ENCODE assay signal across 21 cellular contexts in genomic region chr4:18250564-18250963, GRCh38.
A peak's percentile ranks its signal among the peaks of the same experiment; 100 is the strongest.
DNase-seq lines count a peak whose midpoint lies in the region; ATAC-seq and TF ChIP-seq lines count a peak whose summit lies in the region.
"Had no signal": no experiment of that assay in that cellular context is flagged by ENCODE, and none has a peak within 500 bp of the region (broad histone marks: within the 10 kb centered on the region; RNA-seq: fewer than 3 reads in every experiment).

No MANE protein-coding gene starts in this region.

- H3K4me3 ChIP-seq in KMS-11 (IDR thresholded peaks at IDR 0.05; ENCODE audit: insufficient read depth, low read depth, low read length) (no peak overlapping the region), breast epithelium (no peak overlapping the region), osteoblast (ENCODE audit: insufficient read depth, low read length) (no peak overlapping the region)
- H3K4me3 ChIP-seq: SJSA1 had no signal

- H4K20me1 ChIP-seq in KMS-11 (ENCODE audit: insufficient read depth) (no peaks in the 10 kb centered on the region), osteoblast (ENCODE audit: insufficient read depth, low read length) (no peaks in the 10 kb centered on the region)

- no peaks in the 10 kb centered on the region for H3K79me2 ChIP-seq in KMS-11 (ENCODE audit: insufficient read depth, low read depth)
- no peaks in the 10 kb centered on the region for H3K79me2 ChIP-seq in osteoblast (ENCODE audit: insufficient read depth, low read length)

- H3K9ac ChIP-seq in KMS-11: no peak overlapping the region

- H3K4me1 ChIP-seq in KMS-11 (ENCODE audit: low read depth, poor library complexity, severe bottlenecking): peaks cover 63% of the 10 kb centered on the region
- no peaks in the 10 kb centered on the region for H3K4me1 ChIP-seq in breast epithelium
- no peaks in the 10 kb centered on the region for H3K4me1 ChIP-seq in osteoblast (ENCODE audit: insufficient read depth, low read length)
- H3K4me1 ChIP-seq: SJSA1 had no signal

- H3K36me3 ChIP-seq in KMS-11 (ENCODE audit: insufficient read depth): no peaks in the 10 kb centered on the region
- H3K36me3 ChIP-seq in breast epithelium: no peaks in the 10 kb centered on the region
- no peaks in the 10 kb centered on the region for H3K36me3 ChIP-seq in osteoblast (ENCODE audit: insufficient read depth, low read length)
- H3K36me3 ChIP-seq: SJSA1 had no signal

- H3K9me3 ChIP-seq in breast epithelium: no peaks in the 10 kb centered on the region
- peaks cover 3% of the 10 kb centered on the region for H3K9me3 ChIP-seq in osteoblast (ENCODE audit: low read depth, low read length)

- TF ChIP-seq CTCF in KMS-11 (conservative IDR thresholded peaks at IDR 0.05; ENCODE audit: low read depth, low read length) (no peak), breast epithelium (IDR thresholded peaks at IDR 0.05) (no peak), osteoblast (IDR thresholded peaks at IDR 0.05; ENCODE audit: extremely low read depth, low read depth, low read length) (no peak)

- DNase-seq in ureter (ENCODE audit: low spot score) (no peak), breast epithelium (ENCODE audit: low spot score in 2 of 2) (no peak), osteoblast (ENCODE audit: insufficient read length, low spot score, missing footprints) (no peak)
- DNase-seq: C1 segment of cervical spinal cord; CD4-positive, alpha-beta memory T cell; COR-L47; Karpas-422; NCI-H1105 treated with DMSO at 0.1 percent for 48 hours; NCI-H2029; NCI-H446; NCI-H524 treated with DMSO at 0.1 percent for 48 hours; NCI-H774; Right ventricle myocardium superior; RPMI8226; T-helper 2 cell had no signal

- ATAC-seq in GM18870 (IDR thresholded peaks at IDR 0.05; ENCODE audit: unreplicated experiment): peak; percentile 59
- peak; percentile 35 for ATAC-seq in HG02798 (IDR thresholded peaks at IDR 0.05; ENCODE audit: poor library complexity, unreplicated experiment)
- ATAC-seq in GM18868 (IDR thresholded peaks at IDR 0.05; ENCODE audit: unreplicated experiment): no peak
- ATAC-seq: HCT116 had no signal

- TF ChIP-seq POLR2A in breast epithelium (IDR thresholded peaks at IDR 0.05): no peak

- H2AFZ ChIP-seq in KMS-11 (ENCODE audit: low read depth) (no peak overlapping the region), osteoblast (ENCODE audit: low read length) (no peak overlapping the region)

- intact Hi-C loops in breast epithelium (cut with DNase I; ENCODE audit: low total_unique reads): no loop called here

- H3K4me2 ChIP-seq in KMS-11 (peak overlapping the region; percentile 25), osteoblast (ENCODE audit: insufficient read depth, low read length) (no peak overlapping the region)

- H3K27ac ChIP-seq in KMS-11: no peak overlapping the region
- no peak overlapping the region for H3K27ac ChIP-seq in breast epithelium
- H3K27ac ChIP-seq in osteoblast (ENCODE audit: low read depth, low read length): no peak overlapping the region
- H3K27ac ChIP-seq: SJSA1 had no signal

- H3K27me3 ChIP-seq in KMS-11 (ENCODE audit: insufficient read depth, low read depth) (no peaks in the 10 kb centered on the region), breast epithelium (no peaks in the 10 kb centered on the region), osteoblast (ENCODE audit: insufficient read depth, low read length) (no peaks in the 10 kb centered on the region)
- H3K27me3 ChIP-seq: SJSA1 had no signal
